8 cellular contexts compared by ENCODE assay signal in genomic region chr15:52730163-52730562, GRCh38. TPM values are rescaled to one million over a fixed set of nuclear protein-coding genes. Genes with fewer than 3 reads are reported as not detected.
DNase-seq lines count a peak whose midpoint lies in the region; ATAC-seq, FAIRE-seq and TF ChIP-seq lines count a peak whose summit lies in the region.

No MANE protein-coding gene starts in this region.

- H3K9ac ChIP-seq in HepG2 (ENCODE audit: insufficient read depth, low read depth, low read length), result no peak overlapping the region

- H2AFZ ChIP-seq in HepG2 (ENCODE audit: low read length), result no peak overlapping the region

- H3K36me3 ChIP-seq in HepG2 (replicated peaks in 1 of 2; ENCODE audit: control insufficient read depth in 1 of 2, insufficient read depth in 2 of 2, low read length in 2 of 2), result no peaks in the 10 kb centered on the region

- H3K4me1 ChIP-seq in HepG2 (ENCODE audit: insufficient read depth, low read length), result peaks cover 37% of the 10 kb centered on the region

- no peak for FAIRE-seq in HepG2 (lab: Jason Lieb, UNC)

- BruUV-seq in HepG2 (replicated peaks; lab: Mats Ljungman, UMichigan), result no TSS peak

- no peak overlapping the region for H3K4me3 ChIP-seq in HepG2 (replicated peaks in 1 of 3; ENCODE audit: insufficient read depth in 1 of 3, low read depth in 2 of 3, low read length in 3 of 3)

- CTCF ChIA-PET in HepG2 (lab: Yijun Ruan, JAX; ENCODE audit: low intra/inter-chr PET ratio, low total read pairs), result no interaction called here

- H3K27me3 ChIP-seq in HepG2 (ENCODE audit: control insufficient read depth in 1 of 2, insufficient read depth in 2 of 2, low read length in 2 of 2), result no peaks in the 10 kb centered on the region; a peak in 1 of 5 replicates

- no peak for TF ChIP-seq RAD21 in HepG2 (CRISPR knock-in tag; IDR thresholded peaks at IDR 0.05)

- 44% methylated on average over 4 of the region's 4 CpGs for WGBS in HepG2 (ENCODE audit: low lambda C conversion rate)

- no peaks in the 10 kb centered on the region for H3K79me2 ChIP-seq in HepG2 (ENCODE audit: insufficient read depth, low read length)

- DNase-seq in NCI-H748 (lab: John Stamatoyannopoulos, UW; ENCODE audit: unreplicated experiment) (peak; percentile 17), NCI-H748 treated with DMSO at 0.1 percent for 48 hours (lab: John Stamatoyannopoulos, UW) (no peak), HepG2 (ENCODE audit: low spot score) (no peak), NCI-H187 treated with DMSO at 0.1 percent for 48 hours (lab: John Stamatoyannopoulos, UW) (no peak), NCI-H146 treated with DMSO at 0.1 percent for 48 hours (lab: John Stamatoyannopoulos, UW; ENCODE audit: unreplicated experiment) (no peak)
- DNase-seq in activated CD4-positive, alpha-beta T cell treated with anti-CD3 and anti-CD28 coated beads for 4 hours, result peak; percentile 18 to 35

- in situ Hi-C loops in HepG2 (cut with HindIII; ENCODE audit: extremely low pct_ligation_motif_present, low pct_unique_long_range_greater_than_20kb), result loop anchor here (5.0 kb wide), 1 partner anchor 478 kb away; no protein-coding TSS in a partner anchor

- intact Hi-C loops in HepG2 (cut with micrococcal nuclease; ENCODE audit: unreplicated experiment), result loop anchor here (5.0 to 10.0 kb wide), 3 partner anchors 78 to 545 kb away; partner anchors contain the start of gene MYO5A

- no peak for TF ChIP-seq CTCF in HepG2 (CRISPR knock-in tag; IDR thresholded peaks at IDR 0.05)

- POLR2A ChIA-PET in HepG2 (lab: Yijun Ruan, JAX), result no interaction called here

- TF ChIP-seq POLR2A in HepG2 (IDR thresholded peaks at IDR 0.05; ENCODE audit: insufficient read depth in 1 of 2, low read depth in 2 of 2, low read length in 2 of 2), result no peak

- ATAC-seq in HG03175 (IDR thresholded peaks at IDR 0.05; ENCODE audit: unreplicated experiment) (peak; percentile 78), HepG2 (no peak), HG03025 (IDR thresholded peaks at IDR 0.05; ENCODE audit: low FRiP score, unreplicated experiment) (no peak)

- no peak overlapping the region for H3K4me2 ChIP-seq in HepG2 (ENCODE audit: low read depth, low read length)

- no peaks in the 10 kb centered on the region for H3K9me3 ChIP-seq in HepG2 (ENCODE audit: low read length)

- TF ChIP-seq EP300 in HepG2 (IDR thresholded peaks at IDR 0.05; ENCODE audit: low read depth in 2 of 2, low read length in 2 of 2) (no peak), HepG2 (CRISPR knock-in tag; IDR thresholded peaks at IDR 0.05; ENCODE audit: borderline replicate concordance) (no peak)

- H4K20me1 ChIP-seq in HepG2 (ENCODE audit: insufficient read depth, low read length), result no peaks in the 10 kb centered on the region

- H3K27ac ChIP-seq in HepG2 (ENCODE audit: extremely low read length, insufficient read depth, low read length), result no peak overlapping the region

TF ChIP-seq in HepG2, 621 proteins besides CTCF, POLR2A, EP300 and RAD21:
- TF ChIP-seq BHLHE40 (IDR thresholded peaks at IDR 0.05; ENCODE audit: low read length) (peak; percentile 36; the same call in 1 of the 2 replicates), ZNF121 (CRISPR knock-in tag; IDR thresholded peaks at IDR 0.05) (no peak)
- TF ChIP-seq, protein P1, sequence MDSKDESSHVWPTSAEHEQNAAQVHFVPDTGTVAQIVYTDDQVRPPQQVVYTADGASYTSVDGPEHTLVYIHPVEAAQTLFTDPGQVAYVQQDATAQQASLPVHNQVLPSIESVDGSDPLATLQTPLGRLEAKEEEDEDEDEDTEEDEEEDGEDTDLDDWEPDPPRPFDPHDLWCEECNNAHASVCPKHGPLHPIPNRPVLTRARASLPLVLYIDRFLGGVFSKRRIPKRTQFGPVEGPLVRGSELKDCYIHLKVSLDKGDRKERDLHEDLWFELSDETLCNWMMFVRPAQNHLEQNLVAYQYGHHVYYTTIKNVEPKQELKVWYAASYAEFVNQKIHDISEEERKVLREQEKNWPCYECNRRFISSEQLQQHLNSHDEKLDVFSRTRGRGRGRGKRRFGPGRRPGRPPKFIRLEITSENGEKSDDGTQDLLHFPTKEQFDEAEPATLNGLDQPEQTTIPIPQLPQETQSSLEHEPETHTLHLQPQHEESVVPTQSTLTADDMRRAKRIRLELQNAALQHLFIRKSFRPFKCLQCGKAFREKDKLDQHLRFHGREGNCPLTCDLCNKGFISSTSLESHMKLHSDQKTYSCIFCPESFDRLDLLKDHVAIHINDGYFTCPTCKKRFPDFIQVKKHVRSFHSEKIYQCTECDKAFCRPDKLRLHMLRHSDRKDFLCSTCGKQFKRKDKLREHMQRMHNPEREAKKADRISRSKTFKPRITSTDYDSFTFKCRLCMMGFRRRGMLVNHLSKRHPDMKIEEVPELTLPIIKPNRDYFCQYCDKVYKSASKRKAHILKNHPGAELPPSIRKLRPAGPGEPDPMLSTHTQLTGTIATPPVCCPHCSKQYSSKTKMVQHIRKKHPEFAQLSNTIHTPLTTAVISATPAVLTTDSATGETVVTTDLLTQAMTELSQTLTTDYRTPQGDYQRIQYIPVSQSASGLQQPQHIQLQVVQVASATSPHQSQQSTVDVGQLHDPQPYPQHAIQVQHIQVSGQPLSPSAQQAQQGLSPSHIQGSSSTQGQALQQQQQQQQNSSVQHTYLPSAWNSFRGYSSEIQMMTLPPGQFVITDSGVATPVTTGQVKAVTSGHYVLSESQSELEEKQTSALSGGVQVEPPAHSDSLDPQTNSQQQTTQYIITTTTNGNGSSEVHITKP (CRISPR knock-in tag; IDR thresholded peaks at IDR 0.05; ENCODE audit: low read depth), result peak; percentile 64; the same call in 1 of the 2 replicates

RNA-seq across cellular contexts. Expression of gene ATOSA, which starts 51.0 kb away (rescaled TPM):
- total RNA-seq in HepG2 (2016; rRNA removed; fragmentation: Illumina TruSeq; extraction: Trizol), result 5.5 and 6.6 TPM in 2 replicates
- 2.3 and 2.7 TPM in 2 replicates for total RNA-seq in HepG2 (2016; cell fraction: cytosol; rRNA removed; fragmentation: Illumina TruSeq; extraction: Trizol; ENCODE audit: low read depth)
- 6.3 and 6.6 TPM in 2 replicates for total RNA-seq in HepG2 (2016; cell fraction: insoluble cytoplasmic fraction; rRNA removed; fragmentation: Illumina TruSeq; extraction: Trizol)
- total RNA-seq in HepG2 (2016; cell fraction: membrane; rRNA removed; fragmentation: Illumina TruSeq; extraction: Trizol), result 2.8 and 3.8 TPM in 2 replicates
- total RNA-seq in HepG2 (2016; cell fraction: nucleus; rRNA removed; fragmentation: Illumina TruSeq; extraction: Trizol), result 20.3 and 22.5 TPM in 2 replicates
- 15.2 and 16.3 TPM in 2 replicates for polyA plus RNA-seq in HepG2 (2011; rRNA removed)
- polyA plus RNA-seq in HepG2 (2011; cell fraction: cytosol; rRNA removed), result 2.8 and 6.1 TPM in 2 replicates
- 26.4 and 35.0 TPM in 2 replicates for polyA plus RNA-seq in HepG2 (2011; cell fraction: nucleus; rRNA removed)
- 10.2 and 13.6 TPM in 2 replicates for polyA plus RNA-seq in HepG2 (2012)
- polyA plus RNA-seq in HepG2 (2016; cell fraction: cytosol; fragmentation: Illumina TruSeq; extraction: Trizol; ENCODE audit: low read depth), result 0.59 and 0.75 TPM in 2 replicates
- 6.0 TPM in 2 replicates for polyA plus RNA-seq in HepG2 (2016; cell fraction: insoluble cytoplasmic fraction; fragmentation: Illumina TruSeq; extraction: Trizol; ENCODE audit: low read depth)
- 0.95 and 1.4 TPM in 2 replicates for polyA plus RNA-seq in HepG2 (2016; cell fraction: membrane; fragmentation: Illumina TruSeq; extraction: Trizol; ENCODE audit: low read depth)
- 28.7 and 35.9 TPM in 2 replicates for polyA plus RNA-seq in HepG2 (2016; cell fraction: nucleus; fragmentation: Illumina TruSeq; extraction: Trizol; ENCODE audit: insufficient read depth, low read depth)
- polyA minus RNA-seq in HepG2 (2011; rRNA and poly(A)+ RNA removed; ENCODE audit: low replicate concordance), result 13.2 and 17.2 TPM in 2 replicates
- 5.5 and 12.6 TPM in 2 replicates for polyA minus RNA-seq in HepG2 (2011; cell fraction: cytosol; rRNA and poly(A)+ RNA removed)
- polyA minus RNA-seq in HepG2 (2011; cell fraction: nucleus; rRNA and poly(A)+ RNA removed), result 70.6 and 77.7 TPM in 2 replicates

RNA-seq across cellular contexts. Expression of gene ONECUT1, which starts 60.0 kb away (rescaled TPM):
- 9.1 and 9.3 TPM in 2 replicates for total RNA-seq in HepG2 (2016; rRNA removed; fragmentation: Illumina TruSeq; extraction: Trizol)
- total RNA-seq in HepG2 (2016; cell fraction: cytosol; rRNA removed; fragmentation: Illumina TruSeq; extraction: Trizol; ENCODE audit: low read depth), result 1.9 and 2.8 TPM in 2 replicates
- 7.3 and 7.4 TPM in 2 replicates for total RNA-seq in HepG2 (2016; cell fraction: insoluble cytoplasmic fraction; rRNA removed; fragmentation: Illumina TruSeq; extraction: Trizol)
- 6.4 and 6.6 TPM in 2 replicates for total RNA-seq in HepG2 (2016; cell fraction: membrane; rRNA removed; fragmentation: Illumina TruSeq; extraction: Trizol)
- total RNA-seq in HepG2 (2016; cell fraction: nucleus; rRNA removed; fragmentation: Illumina TruSeq; extraction: Trizol), result 11.7 and 15.6 TPM in 2 replicates
- 3.5 and 3.8 TPM in 2 replicates for polyA plus RNA-seq in HepG2 (2011; rRNA removed)
- 1.8 and 2.0 TPM in 2 replicates for polyA plus RNA-seq in HepG2 (2011; cell fraction: cytosol; rRNA removed)
- 9.9 and 11.0 TPM in 2 replicates for polyA plus RNA-seq in HepG2 (2011; cell fraction: nucleus; rRNA removed)
- polyA plus RNA-seq in HepG2 (2012), result 13.4 and 15.9 TPM in 2 replicates
- polyA plus RNA-seq in HepG2 (2016; cell fraction: cytosol; fragmentation: Illumina TruSeq; extraction: Trizol; ENCODE audit: low read depth), result 1.0 and 1.8 TPM in 2 replicates
- polyA plus RNA-seq in HepG2 (2016; cell fraction: insoluble cytoplasmic fraction; fragmentation: Illumina TruSeq; extraction: Trizol; ENCODE audit: low read depth), result 7.6 and 8.6 TPM in 2 replicates
- 4.2 and 4.5 TPM in 2 replicates for polyA plus RNA-seq in HepG2 (2016; cell fraction: membrane; fragmentation: Illumina TruSeq; extraction: Trizol; ENCODE audit: low read depth)
- polyA plus RNA-seq in HepG2 (2016; cell fraction: nucleus; fragmentation: Illumina TruSeq; extraction: Trizol; ENCODE audit: insufficient read depth, low read depth), result 13.6 and 17.1 TPM in 2 replicates
- polyA minus RNA-seq in HepG2 (2011; rRNA and poly(A)+ RNA removed; ENCODE audit: low replicate concordance), result 10.5 TPM in 1 of 2 replicates, not detected in the other
- polyA minus RNA-seq in HepG2 (2011; cell fraction: cytosol; rRNA and poly(A)+ RNA removed), result 7.3 and 19.3 TPM in 2 replicates
- 14.2 and 19.6 TPM in 2 replicates for polyA minus RNA-seq in HepG2 (2011; cell fraction: nucleus; rRNA and poly(A)+ RNA removed)

Comparison
In these comparisons a context has a peak if more than half of its experiments do, and no peak if none do; other contexts are left out.
1. DNase-seq: peak in NCI-H748 (single experiment) and activated CD4-positive, alpha-beta T cell treated with anti-CD3 and anti-CD28 coated beads for 4 hours (2 of 2); none in NCI-H748 treated with DMSO at 0.1 percent for 48 hours (single experiment), HepG2 (single experiment), NCI-H187 treated with DMSO at 0.1 percent for 48 hours (single experiment) and NCI-H146 treated with DMSO at 0.1 percent for 48 hours (single experiment).